In the genomic region with DNA sequence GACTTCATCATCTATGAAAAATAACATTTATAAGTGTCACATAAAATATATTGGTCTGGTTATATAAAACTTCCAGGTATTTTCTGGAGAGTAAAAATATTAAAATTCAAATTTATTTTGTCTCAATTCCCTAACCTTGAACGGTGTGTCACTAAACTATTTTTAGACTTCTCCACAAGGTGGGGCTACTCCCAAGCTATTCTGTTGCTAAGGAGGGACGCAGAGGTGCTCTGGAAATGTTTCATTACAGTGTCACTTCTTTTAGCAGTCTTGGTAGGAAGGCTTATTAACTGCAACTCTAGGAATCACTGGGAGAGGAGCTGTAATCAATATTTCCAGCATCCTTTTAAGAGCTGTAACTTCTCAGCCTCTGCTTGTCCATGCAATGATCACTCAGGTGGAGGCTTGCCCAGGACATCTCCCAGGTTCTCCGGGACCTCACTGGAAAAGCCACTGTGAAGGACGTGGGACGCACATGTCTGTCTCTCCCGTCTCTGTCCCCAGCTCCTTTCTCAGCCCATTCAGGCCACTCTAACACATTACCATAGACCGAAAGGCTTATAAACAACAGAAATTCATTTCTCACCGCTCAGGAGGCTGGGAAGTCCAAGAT, we compare ENCODE assay signal across 9 cellular contexts. TPM values are rescaled to one million over a fixed set of nuclear protein-coding genes. Genes with fewer than 3 reads are reported as not detected.
A peak's percentile ranks its signal among the peaks of the same experiment; 100 is the strongest.
DNase-seq lines count a peak whose midpoint lies in the region; ATAC-seq and TF ChIP-seq lines count a peak whose summit lies in the region.
"Had no signal": no experiment of that assay in that cellular context is flagged by ENCODE, and none has a peak within 500 bp of the region (broad histone marks: within the 10 kb centered on the region; RNA-seq: fewer than 3 reads in every experiment).

No MANE protein-coding gene starts in this region.

- no peaks in the 10 kb centered on the region for H3K9me3 ChIP-seq in HAP-1

- no peaks in the 10 kb centered on the region for H3K36me3 Mint-ChIP-seq in endothelial cell (ENCODE audit: low read depth, unreplicated experiment)
- H3K36me3 Mint-ChIP-seq: activated naive CD4-positive, alpha-beta T cell treated with anti-CD3 and anti-CD28 coated beads, Interleukin-2, amount 50 U/mL, for 24 hours had no signal

- H3K27me3 Mint-ChIP-seq in endothelial cell (ENCODE audit: unreplicated experiment) = peaks cover 8% of the 10 kb centered on the region
- H3K27me3 Mint-ChIP-seq: activated naive CD4-positive, alpha-beta T cell treated with anti-CD3 and anti-CD28 coated beads, Interleukin-2, amount 50 U/mL, for 24 hours had no signal

- no peaks in the 10 kb centered on the region for H3K27me3 ChIP-seq in HAP-1 (ENCODE audit: low read depth)

- no peak overlapping the region for H3K27ac Mint-ChIP-seq in endothelial cell (ENCODE audit: unreplicated experiment)
- H3K27ac Mint-ChIP-seq: activated naive CD4-positive, alpha-beta T cell treated with anti-CD3 and anti-CD28 coated beads, Interleukin-2, amount 50 U/mL, for 24 hours had no signal

- TF ChIP-seq CTCF in endothelial cell (IDR thresholded peaks at IDR 0.05; ENCODE audit: unreplicated experiment) = peak; percentile 37

- H3K4me3 ChIP-seq in HAP-1 = no peak overlapping the region

- no peak for ATAC-seq in GM18861 (IDR thresholded peaks at IDR 0.05; ENCODE audit: unreplicated experiment)

- H3K4me1 ChIP-seq in HAP-1 = no peaks in the 10 kb centered on the region

- H3K4me1 Mint-ChIP-seq in endothelial cell (ENCODE audit: unreplicated experiment) = no peaks in the 10 kb centered on the region
- H3K4me1 Mint-ChIP-seq: activated naive CD4-positive, alpha-beta T cell treated with anti-CD3 and anti-CD28 coated beads, Interleukin-2, amount 50 U/mL, for 24 hours had no signal

- H3K36me3 ChIP-seq in HAP-1 (replicated peaks) = no peaks in the 10 kb centered on the region

- H3K9me3 Mint-ChIP-seq in endothelial cell (ENCODE audit: unreplicated experiment) = no peaks in the 10 kb centered on the region
- H3K9me3 Mint-ChIP-seq: activated naive CD4-positive, alpha-beta T cell treated with anti-CD3 and anti-CD28 coated beads, Interleukin-2, amount 50 U/mL, for 24 hours had no signal

- in situ Hi-C loops in HAP-1 (cut with MboI; ENCODE audit: low sequenced_read_pairs) = loop anchor here (25.0 kb wide), 1 partner anchor 1035 kb away; no protein-coding TSS in a partner anchor

- no peak overlapping the region for H3K4me3 Mint-ChIP-seq in endothelial cell (ENCODE audit: unreplicated experiment)
- H3K4me3 Mint-ChIP-seq: activated naive CD4-positive, alpha-beta T cell treated with anti-CD3 and anti-CD28 coated beads, Interleukin-2, amount 50 U/mL, for 24 hours had no signal

- DNase-seq in 8988T (peak; percentile 46), HAP-1 (ENCODE audit: low spot score in 2 of 2) (peak; percentile 24 to 42), NCI-H748 (lab: John Stamatoyannopoulos, UW; ENCODE audit: unreplicated experiment) (peak; percentile 83), endothelial cell (ENCODE audit: low spot score) (peak; percentile 41), pons (ENCODE audit: low spot score) (peak; percentile 26), SIG-M5 treated with dmso at 0.1 percent for 504 hours (lab: John Stamatoyannopoulos, UW; ENCODE audit: unreplicated experiment) (no peak)
- no peak for DNase-seq in activated CD4-positive, CD25-positive, alpha-beta regulatory T cell (lab: John Stamatoyannopoulos, UW)

RNA-seq across cellular contexts. Expression of a gene that starts 32.5 kb away (rescaled TPM):
- total RNA-seq in endothelial cell (ENCODE audit: unreplicated experiment) = 0.80 TPM

Comparison
In these comparisons a context has a peak if more than half of its experiments do, and no peak if none do; other contexts are left out.
1. DNase-seq: peak in 8988T (single experiment), HAP-1 (2 of 2), NCI-H748 (single experiment), endothelial cell (single experiment) and pons (single experiment); none in SIG-M5 treated with dmso at 0.1 percent for 504 hours (single experiment) and activated CD4-positive, CD25-positive, alpha-beta regulatory T cell (0 of 4).